In the genomic region with DNA sequence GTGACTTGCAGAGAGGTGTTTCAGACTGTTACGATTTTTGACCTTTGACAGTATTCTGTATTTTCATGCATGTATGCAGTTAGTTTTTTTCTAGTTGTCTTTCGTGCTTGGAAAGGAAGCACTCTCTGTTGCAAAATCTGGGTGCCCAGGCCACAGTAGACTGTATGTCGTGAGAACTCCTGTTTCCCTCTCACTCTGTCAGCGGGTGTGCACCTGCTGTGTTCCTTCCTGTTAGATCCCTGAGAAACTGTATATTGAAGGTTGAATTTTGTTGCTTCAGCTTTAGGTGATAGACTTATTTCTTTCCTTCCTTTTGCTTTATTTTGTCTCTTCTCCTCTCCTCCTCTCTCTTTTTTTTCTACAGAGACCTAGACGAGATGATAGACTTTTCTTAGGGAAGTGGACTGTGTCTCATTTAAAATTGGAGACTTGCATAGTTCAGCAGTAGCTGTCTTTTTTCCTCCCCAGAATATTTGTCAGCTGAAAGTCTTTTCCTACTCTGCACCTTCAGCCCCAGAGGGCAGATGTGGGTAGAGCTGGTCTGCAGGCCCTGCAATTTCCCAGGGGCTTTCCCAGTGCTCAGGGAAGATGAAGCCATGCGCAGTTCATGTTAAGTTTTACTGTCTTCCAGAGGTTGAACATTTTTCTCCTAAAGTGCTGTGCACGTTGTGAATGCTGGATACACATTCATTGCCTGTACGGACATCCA, we compare ENCODE assay signal across 1 cellular context.
TF ChIP-seq lines count a peak whose summit lies in the region.

No MANE protein-coding gene starts in this region.

TF ChIP-seq in K562, 482 proteins besides CTCF, POLR2A, EP300 and RAD21 (continued from another document):
- TF ChIP-seq, protein P1, sequence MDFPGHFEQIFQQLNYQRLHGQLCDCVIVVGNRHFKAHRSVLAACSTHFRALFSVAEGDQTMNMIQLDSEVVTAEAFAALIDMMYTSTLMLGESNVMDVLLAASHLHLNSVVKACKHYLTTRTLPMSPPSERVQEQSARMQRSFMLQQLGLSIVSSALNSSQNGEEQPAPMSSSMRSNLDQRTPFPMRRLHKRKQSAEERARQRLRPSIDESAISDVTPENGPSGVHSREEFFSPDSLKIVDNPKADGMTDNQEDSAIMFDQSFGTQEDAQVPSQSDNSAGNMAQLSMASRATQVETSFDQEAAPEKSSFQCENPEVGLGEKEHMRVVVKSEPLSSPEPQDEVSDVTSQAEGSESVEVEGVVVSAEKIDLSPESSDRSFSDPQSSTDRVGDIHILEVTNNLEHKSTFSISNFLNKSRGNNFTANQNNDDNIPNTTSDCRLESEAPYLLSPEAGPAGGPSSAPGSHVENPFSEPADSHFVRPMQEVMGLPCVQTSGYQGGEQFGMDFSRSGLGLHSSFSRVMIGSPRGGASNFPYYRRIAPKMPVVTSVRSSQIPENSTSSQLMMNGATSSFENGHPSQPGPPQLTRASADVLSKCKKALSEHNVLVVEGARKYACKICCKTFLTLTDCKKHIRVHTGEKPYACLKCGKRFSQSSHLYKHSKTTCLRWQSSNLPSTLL (IDR thresholded peaks at IDR 0.05), result no peak
- no peak for TF ChIP-seq RB1 (IDR thresholded peaks at IDR 0.05; ENCODE audit: low read depth)
- TF ChIP-seq ZBTB8A (IDR thresholded peaks at IDR 0.05; ENCODE audit: partially characterized antibody), result no peak
- no peak for TF ChIP-seq ILK (tag; IDR thresholded peaks at IDR 0.05; ENCODE audit: borderline replicate concordance, low read depth)
- no peak for TF ChIP-seq NR2C2 (CRISPR knock-in tag; IDR thresholded peaks at IDR 0.05)
- TF ChIP-seq NR2C2 (tag; IDR thresholded peaks at IDR 0.05), result no peak
- TF ChIP-seq FOXK2 (conservative IDR thresholded peaks at IDR 0.05 in 1 of 2, IDR thresholded peaks at IDR 0.05 in 1 of 2; ENCODE audit: low read depth in 2 of 2), result 0 out of 4 replicates have a peak, but pooled peaks of 1 of the 2 experiments have one; percentile 25
- peak; percentile 6; the same call in 1 of the 2 replicates for TF ChIP-seq SP1 (CRISPR knock-in tag; IDR thresholded peaks at IDR 0.05)
- no peak for TF ChIP-seq ZNF23 (CRISPR knock-in tag; IDR thresholded peaks at IDR 0.05)
- TF ChIP-seq NFIX (CRISPR knock-in tag; IDR thresholded peaks at IDR 0.05; ENCODE audit: low read depth), result no peak
- TF ChIP-seq BMI1 (IDR thresholded peaks at IDR 0.05; ENCODE audit: low read length), result no peak
- no peak for TF ChIP-seq ZNF280B (CRISPR knock-in tag; IDR thresholded peaks at IDR 0.05)
- TF ChIP-seq HMBOX1 (IDR thresholded peaks at IDR 0.05), result no peak
- no peak for TF ChIP-seq SIN3A (IDR thresholded peaks at IDR 0.05; ENCODE audit: borderline replicate concordance in 2 of 2, control insufficient read depth in 1 of 2, low read depth in 2 of 2, low read length in 2 of 2)
- no peak for TF ChIP-seq ZBED1 (IDR thresholded peaks at IDR 0.05)
- no peak for TF ChIP-seq ETS1 (conservative IDR thresholded peaks at IDR 0.05; ENCODE audit: control insufficient read depth, low read depth, low read length)
- TF ChIP-seq, protein P2, sequence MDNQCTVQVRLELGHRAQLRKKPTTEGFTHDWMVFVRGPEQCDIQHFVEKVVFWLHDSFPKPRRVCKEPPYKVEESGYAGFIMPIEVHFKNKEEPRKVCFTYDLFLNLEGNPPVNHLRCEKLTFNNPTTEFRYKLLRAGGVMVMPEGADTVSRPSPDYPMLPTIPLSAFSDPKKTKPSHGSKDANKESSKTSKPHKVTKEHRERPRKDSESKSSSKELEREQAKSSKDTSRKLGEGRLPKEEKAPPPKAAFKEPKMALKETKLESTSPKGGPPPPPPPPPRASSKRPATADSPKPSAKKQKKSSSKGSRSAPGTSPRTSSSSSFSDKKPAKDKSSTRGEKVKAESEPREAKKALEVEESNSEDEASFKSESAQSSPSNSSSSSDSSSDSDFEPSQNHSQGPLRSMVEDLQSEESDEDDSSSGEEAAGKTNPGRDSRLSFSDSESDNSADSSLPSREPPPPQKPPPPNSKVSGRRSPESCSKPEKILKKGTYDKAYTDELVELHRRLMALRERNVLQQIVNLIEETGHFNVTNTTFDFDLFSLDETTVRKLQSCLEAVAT (IDR thresholded peaks at IDR 0.05), result no peak
- TF ChIP-seq TCF7L2 (IDR thresholded peaks at IDR 0.05; ENCODE audit: low read depth, low read length), result no peak
- peak; percentile 7 for TF ChIP-seq RBBP5 (IDR thresholded peaks at IDR 0.05; ENCODE audit: borderline replicate concordance, insufficient read depth, low read length, poor library complexity, severe bottlenecking)
- TF ChIP-seq USF1 (CRISPR knock-in tag; IDR thresholded peaks at IDR 0.05), result no peak
- TF ChIP-seq TAL1 (IDR thresholded peaks at IDR 0.05), result no peak
- TF ChIP-seq ASH1L (IDR thresholded peaks at IDR 0.05; ENCODE audit: borderline replicate concordance, low read depth, partially characterized antibody), result peak; percentile 39
- TF ChIP-seq RUNX1 (IDR thresholded peaks at IDR 0.05; ENCODE audit: low read depth), result no peak
- TF ChIP-seq XRCC4 (IDR thresholded peaks at IDR 0.05; ENCODE audit: extremely low read depth, insufficient read depth, insufficient read length), result no peak
- TF ChIP-seq EHMT2 (IDR thresholded peaks at IDR 0.05), result no peak
- TF ChIP-seq, protein P3, sequence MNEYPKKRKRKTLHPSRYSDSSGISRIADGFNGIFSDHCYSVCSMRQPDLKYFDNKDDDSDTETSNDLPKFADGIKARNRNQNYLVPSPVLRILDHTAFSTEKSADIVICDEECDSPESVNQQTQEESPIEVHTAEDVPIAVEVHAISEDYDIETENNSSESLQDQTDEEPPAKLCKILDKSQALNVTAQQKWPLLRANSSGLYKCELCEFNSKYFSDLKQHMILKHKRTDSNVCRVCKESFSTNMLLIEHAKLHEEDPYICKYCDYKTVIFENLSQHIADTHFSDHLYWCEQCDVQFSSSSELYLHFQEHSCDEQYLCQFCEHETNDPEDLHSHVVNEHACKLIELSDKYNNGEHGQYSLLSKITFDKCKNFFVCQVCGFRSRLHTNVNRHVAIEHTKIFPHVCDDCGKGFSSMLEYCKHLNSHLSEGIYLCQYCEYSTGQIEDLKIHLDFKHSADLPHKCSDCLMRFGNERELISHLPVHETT (CRISPR knock-in tag; conservative IDR thresholded peaks at IDR 0.05 in 1 of 2, IDR thresholded peaks at IDR 0.05 in 1 of 2), result no peak
- no peak for TF ChIP-seq JUNB (CRISPR knock-in tag; conservative IDR thresholded peaks at IDR 0.05)
